ENCODE assay signal across 8 cellular contexts in genomic region chr14:105485720-105486332, GRCh38. TPM values are rescaled to one million over a fixed set of nuclear protein-coding genes. Genes with fewer than 3 reads are reported as not detected.
DNase-seq lines count a peak whose midpoint lies in the region; ATAC-seq and TF ChIP-seq lines count a peak whose summit lies in the region.

No MANE protein-coding gene starts in this region.

- peak overlapping the region; percentile 99 for H3K27ac ChIP-seq in lower lobe of right lung

- intact Hi-C loops in lower lobe of right lung (cut with DNase I) = no loop called here

- ATAC-seq in lower lobe of right lung (no peak), HG02981 (IDR thresholded peaks at IDR 0.05; ENCODE audit: unreplicated experiment) (no peak)

- TF ChIP-seq CTCF in astrocyte of the spinal cord (IDR thresholded peaks at IDR 0.05; ENCODE audit: low read depth, low read length) (peak; percentile 50), lower lobe of right lung (IDR thresholded peaks at IDR 0.05) (peak; percentile 52)

- peaks cover 91% of the 10 kb centered on the region for H3K4me1 ChIP-seq in lower lobe of right lung

- no peak overlapping the region for H3K4me3 ChIP-seq in astrocyte of the spinal cord (ENCODE audit: low read depth, low read length)
- H3K4me3 ChIP-seq in lower lobe of right lung = peak overlapping the region; percentile 83

- H3K36me3 ChIP-seq in lower lobe of right lung = no peaks in the 10 kb centered on the region

- DNase-seq in NCI-H1694 (lab: John Stamatoyannopoulos, UW) (peak; percentile 34), NCI-H1694 treated with DMSO at 0.1 percent for 48 hours (lab: John Stamatoyannopoulos, UW) (no peak), NOMO-1 treated with dmso at 0.1 percent for 144 hours (lab: John Stamatoyannopoulos, UW; ENCODE audit: unreplicated experiment) (peak; percentile 9), astrocyte of the spinal cord (ENCODE audit: low read depth, low spot score) (no peak), lower lobe of right lung (no peak), dedifferentiated amniotic fluid mesenchymal stem cell (ENCODE audit: extremely low spot score) (no peak), NK-92 (lab: John Stamatoyannopoulos, UW; ENCODE audit: unreplicated experiment) (no peak)

- H3K27me3 ChIP-seq in lower lobe of right lung (ENCODE audit: low read depth) = no peaks in the 10 kb centered on the region

- in situ Hi-C loops in astrocyte of the spinal cord (cut with HindIII; ENCODE audit: low sequenced_read_pairs) = no loop called here

- H3K9me3 ChIP-seq in lower lobe of right lung = no peaks in the 10 kb centered on the region

RNA-seq across cellular contexts. Expression of gene CRIP1, which starts 0.9 kb away (rescaled TPM):
- 237 TPM for total RNA-seq in lower lobe of right lung

RNA-seq across cellular contexts. Expression of gene TEDC1, which starts 5.2 kb away (rescaled TPM):
- 10.6 TPM for total RNA-seq in lower lobe of right lung

RNA-seq across cellular contexts. Expression of gene CRIP2, which starts 11.2 kb away (rescaled TPM):
- 143 TPM for total RNA-seq in lower lobe of right lung

RNA-seq across cellular contexts. Expression of gene TMEM121, which starts 40.6 kb away (rescaled TPM):
- total RNA-seq in lower lobe of right lung = 3.0 TPM

Comparison
In these comparisons a context has a peak if more than half of its experiments do, and no peak if none do; other contexts are left out.
1. DNase-seq: peak in NCI-H1694 (single experiment) and NOMO-1 treated with dmso at 0.1 percent for 144 hours (single experiment); none in NCI-H1694 treated with DMSO at 0.1 percent for 48 hours (single experiment), astrocyte of the spinal cord (single experiment), lower lobe of right lung (single experiment), dedifferentiated amniotic fluid mesenchymal stem cell (single experiment) and NK-92 (single experiment).